ENCODE assay signal across 8 cellular contexts in genomic region chr19:40718774-40719391, GRCh38. TPM values are rescaled to one million over a fixed set of nuclear protein-coding genes. Genes with fewer than 3 reads are reported as not detected.
DNase-seq lines count a peak whose midpoint lies in the region; ATAC-seq lines count a peak whose summit lies in the region.

No MANE protein-coding gene starts in this region.

- H3K36me3 ChIP-seq in ES-I3 (ENCODE audit: insufficient read depth, low read length) (no peaks in the 10 kb centered on the region; the same call in 1 of the 2 replicates), adipocyte (ENCODE audit: control insufficient read depth, insufficient read depth, low read length, severe bottlenecking) (peaks cover 12% of the 10 kb centered on the region), rectal smooth muscle tissue (ENCODE audit: control insufficient read depth, insufficient read depth, low read length) (no peaks in the 10 kb centered on the region)

- H3K9ac ChIP-seq in ES-I3 (ENCODE audit: low read depth, low read length) = peak overlapping the region; percentile 94
- H3K9ac ChIP-seq in adipocyte (ENCODE audit: low read length) = peak overlapping the region; percentile 100
- H3K9ac ChIP-seq in rectal smooth muscle tissue (ENCODE audit: low read length) = peak overlapping the region; percentile 87

- H3K27me3 ChIP-seq in adipocyte (replicated peaks; ENCODE audit: control insufficient read depth, insufficient read depth, low read length) = no peaks in the 10 kb centered on the region
- H3K27me3 ChIP-seq in rectal smooth muscle tissue (ENCODE audit: control insufficient read depth, insufficient read depth, low read length) = no peaks in the 10 kb centered on the region

- peak; percentile 46 for DNase-seq in LHCN-M2 (ENCODE audit: low read depth)
- DNase-seq in adipocyte (ENCODE audit: low read depth) = peak; percentile 75
- peak; percentile 57 for DNase-seq in left cardiac atrium
- DNase-seq in NCI-H2081 treated with DMSO at 0.1 percent for 48 hours (lab: John Stamatoyannopoulos, UW) = no peak

- H3K4me3 ChIP-seq in adipocyte (ENCODE audit: low read length) = peak overlapping the region; percentile 98
- H3K4me3 ChIP-seq in rectal smooth muscle tissue (ENCODE audit: low read length) = peak overlapping the region; percentile 89

- H3K27ac ChIP-seq in rectal smooth muscle tissue (ENCODE audit: low read depth, low read length) = peak overlapping the region; percentile 99

- intact Hi-C loops in left cardiac atrium (cut with DNase I) = loop anchor here (5.0 kb wide), 2 partner anchors 33 to 83 kb away; partner anchors contain the start of genes ACTMAP (in 1 of the 2) and SNRPA (in 1 of the 2)

- H3K9me3 ChIP-seq in ES-I3 (ENCODE audit: control insufficient read depth, insufficient read depth, low read length) (no peaks in the 10 kb centered on the region), adipocyte (ENCODE audit: control insufficient read depth, low read length) (no peaks in the 10 kb centered on the region)

- no peak for ATAC-seq in left cardiac atrium
- no peak for ATAC-seq in GM21528 (IDR thresholded peaks at IDR 0.05; ENCODE audit: low FRiP score, unreplicated experiment)
- ATAC-seq in HG02678 (IDR thresholded peaks at IDR 0.05; ENCODE audit: unreplicated experiment) = no peak

- H3K4me1 ChIP-seq in ES-I3 (ENCODE audit: insufficient read depth, low read length) = no peaks in the 10 kb centered on the region; the same call in 1 of the 2 replicates
- H3K4me1 ChIP-seq in adipocyte (ENCODE audit: control insufficient read depth, insufficient read depth, low read length) = peaks cover 39% of the 10 kb centered on the region
- H3K4me1 ChIP-seq in rectal smooth muscle tissue (ENCODE audit: control insufficient read depth, insufficient read depth, low read length) = peaks cover 24% of the 10 kb centered on the region

RNA-seq across cellular contexts. Expression of gene ITPKC, which starts 2.0 kb away (rescaled TPM):
- total RNA-seq in LHCN-M2 (2014; rRNA removed) (9.2 and 11.1 TPM in 2 replicates), left cardiac atrium (10 to 100 TPM; 12.4 to 17.6 TPM)
- polyA plus RNA-seq in LHCN-M2 (2012) = 7.4 TPM

RNA-seq across cellular contexts. Expression of gene COQ8B, which starts 2.2 kb away (rescaled TPM):
- 37.2 and 54.7 TPM in 2 replicates for total RNA-seq in LHCN-M2 (2014; rRNA removed)
- polyA plus RNA-seq in LHCN-M2 (2012) = 26.3 TPM
- total RNA-seq in left cardiac atrium = 10 to 100 TPM; 20.1 to 32.0 TPM

RNA-seq across cellular contexts. Expression of gene NUMBL, which starts 28.4 kb away (rescaled TPM):
- total RNA-seq in LHCN-M2 (2014; rRNA removed) (39.9 and 41.3 TPM in 2 replicates), left cardiac atrium (10 to 100 TPM; 17.6 to 24.6 TPM)
- polyA plus RNA-seq in LHCN-M2 (2012) = 25.5 TPM

RNA-seq across cellular contexts. Expression of gene ACTMAP, which starts 31.4 kb away (rescaled TPM):
- total RNA-seq in LHCN-M2 (2014; rRNA removed) = 1.6 and 2.0 TPM in 2 replicates
- polyA plus RNA-seq in LHCN-M2 (2012) = 5.5 TPM
- total RNA-seq in left cardiac atrium = 1 to 10 TPM; 4.2 to 6.2 TPM

RNA-seq across cellular contexts. Expression of gene SNRPA, which starts 32.1 kb away (rescaled TPM):
- total RNA-seq in LHCN-M2 (2014; rRNA removed) (97.5 and 115 TPM in 2 replicates), left cardiac atrium (10 to 100 TPM; 23.1 to 34.9 TPM)
- 88.9 TPM for polyA plus RNA-seq in LHCN-M2 (2012)
